In the genomic region with DNA sequence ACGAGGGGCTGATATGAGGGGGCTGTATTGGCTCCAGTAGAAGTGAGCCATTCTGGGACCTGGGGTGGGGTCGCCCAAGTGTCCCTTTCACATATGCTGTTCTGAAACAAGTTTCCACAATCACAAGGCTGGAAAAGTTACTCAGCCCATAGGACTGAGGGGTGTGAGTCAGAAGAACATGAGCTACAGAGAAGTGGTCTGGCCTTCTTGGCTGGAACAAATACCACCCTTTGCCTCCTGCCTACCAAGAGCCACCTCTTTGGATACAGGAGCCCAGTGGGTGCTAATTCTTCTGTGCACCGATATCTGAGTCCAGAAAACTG, we compare ENCODE assay signal across 9 cellular contexts. TPM values are rescaled to one million over a fixed set of nuclear protein-coding genes. Genes with fewer than 3 reads are reported as not detected.
A peak's percentile ranks its signal among the peaks of the same experiment; 100 is the strongest.
DNase-seq lines count a peak whose midpoint lies in the region; TF ChIP-seq lines count a peak whose summit lies in the region.
"Had no signal": no experiment of that assay in that cellular context is flagged by ENCODE, and none has a peak within 500 bp of the region (broad histone marks: within the 10 kb centered on the region; RNA-seq: fewer than 3 reads in every experiment).

No MANE protein-coding gene starts in this region.

- no peaks in the 10 kb centered on the region for H3K79me2 ChIP-seq in MM.1S (ENCODE audit: low read length)

- peak overlapping the region; percentile 100 for H3K27ac ChIP-seq in skeletal muscle tissue (ENCODE audit: low read depth, low read length)
- H3K27ac ChIP-seq in MM.1S (ENCODE audit: low read length) = no peak overlapping the region

- peaks cover 33% of the 10 kb centered on the region for H3F3A ChIP-seq in MM.1S (ENCODE audit: insufficient read depth, low read length)

- H2AFZ ChIP-seq in MM.1S (ENCODE audit: low read length) = no peak overlapping the region

- H3K4me3 ChIP-seq in fibroblast of mammary gland (ENCODE audit: control insufficient read depth, low read depth, low read length) (no peak overlapping the region), skeletal muscle tissue (ENCODE audit: low read length in 3 of 3) (no peak overlapping the region), MM.1S (ENCODE audit: low read length) (no peak overlapping the region)

- H3K36me3 ChIP-seq in skeletal muscle tissue (ENCODE audit: control insufficient read depth in 3 of 3, insufficient read depth in 3 of 3, low read length in 3 of 3) = no peaks in the 10 kb centered on the region
- H3K36me3 ChIP-seq in MM.1S (replicated peaks; ENCODE audit: insufficient read depth, low read length) = no peaks in the 10 kb centered on the region

- no peaks in the 10 kb centered on the region for H3K27me3 ChIP-seq in skeletal muscle tissue (ENCODE audit: control insufficient read depth in 3 of 3, insufficient read depth in 3 of 3, low read length in 3 of 3)
- H3K27me3 ChIP-seq in MM.1S (replicated peaks; ENCODE audit: insufficient read depth, low read length) = no peaks in the 10 kb centered on the region

- H4K20me1 ChIP-seq in MM.1S (ENCODE audit: insufficient read depth, low read length) = no peaks in the 10 kb centered on the region

- H3K4me2 ChIP-seq in MM.1S (ENCODE audit: low read depth, low read length) = no peak overlapping the region

- H3K4me1 ChIP-seq in skeletal muscle tissue (ENCODE audit: control insufficient read depth in 3 of 3, insufficient read depth in 3 of 3, low read length in 3 of 3) = peaks cover 6 to 18% (median 13%) of the 10 kb centered on the region in 3 donors
- peaks cover 6% of the 10 kb centered on the region for H3K4me1 ChIP-seq in MM.1S (ENCODE audit: low read length)

- peak; percentile 72 for DNase-seq in ELR (ENCODE audit: low read depth)
- peak; percentile 56 for DNase-seq in RKO (ENCODE audit: low spot score)
- DNase-seq in fibroblast of mammary gland (ENCODE audit: low read depth) = peak; percentile 85
- no peak for DNase-seq in MM.1S
- no peak for DNase-seq in activated gamma-delta T cell treated with Interleukin-2 at 50 U/mL for 16 hours
- no peak for DNase-seq in C1 segment of cervical spinal cord (lab: John Stamatoyannopoulos, UW)
- DNase-seq: effector CD8-positive, alpha-beta T cell; occipital lobe had no signal

- no peaks in the 10 kb centered on the region for H3K9me3 ChIP-seq in skeletal muscle tissue (ENCODE audit: control insufficient read depth in 3 of 3, low read length in 3 of 3)
- H3K9me3 ChIP-seq in MM.1S (replicated peaks; ENCODE audit: insufficient read depth, low read length) = no peaks in the 10 kb centered on the region

- no peak for TF ChIP-seq CTCF in fibroblast of mammary gland (conservative IDR thresholded peaks at IDR 0.05; ENCODE audit: control insufficient read depth, insufficient read depth, low read depth, low read length)
- no peak for TF ChIP-seq CTCF in MM.1S (IDR thresholded peaks at IDR 0.05; ENCODE audit: low read length)

- H3K9me2 ChIP-seq in MM.1S (replicated peaks; ENCODE audit: insufficient read depth, low read length) = no peaks in the 10 kb centered on the region

- H3K9ac ChIP-seq in skeletal muscle tissue (ENCODE audit: low read depth in 1 of 3, low read length in 3 of 3) (no peak overlapping the region), MM.1S (ENCODE audit: low read length) (no peak overlapping the region)

RNA-seq across cellular contexts. Expression of a gene that starts 42.4 kb away (rescaled TPM):
- total RNA-seq in skeletal muscle tissue = 7.8 TPM

Comparison
In these comparisons a context has a peak if more than half of its experiments do, and no peak if none do; other contexts are left out.
1. DNase-seq: peak in ELR (single experiment), RKO (single experiment) and fibroblast of mammary gland (single experiment); none in MM.1S (single experiment), activated gamma-delta T cell treated with Interleukin-2 at 50 U/mL for 16 hours (single experiment) and C1 segment of cervical spinal cord (0 of 14).